ENCODE assay signal across 19 cellular contexts in genomic region chr1:67608661-67609571, GRCh38.
DNase-seq lines count a peak whose midpoint lies in the region; ATAC-seq and TF ChIP-seq lines count a peak whose summit lies in the region.
"Had no signal": no experiment of that assay in that cellular context is flagged by ENCODE, and none has a peak within 500 bp of the region (broad histone marks: within the 10 kb centered on the region; RNA-seq: fewer than 3 reads in every experiment).

No MANE protein-coding gene starts in this region.

- no peaks in the 10 kb centered on the region; the same call in 1 of the 2 replicates for H3K4me1 ChIP-seq in BE2C
- H3K4me1 ChIP-seq in right cardiac atrium (ENCODE audit: control insufficient read depth, insufficient read depth, low read length), result peaks cover 5% of the 10 kb centered on the region
- H3K4me1 ChIP-seq: right lobe of liver had no signal

- no peak overlapping the region for H3K4me3 ChIP-seq in BE2C (ENCODE audit: low read depth, low read length)
- H3K4me3 ChIP-seq in foreskin fibroblast (ENCODE audit: low read depth in 1 of 2, low read length in 2 of 2), result no peak overlapping the region
- no peak overlapping the region for H3K4me3 ChIP-seq in right cardiac atrium (ENCODE audit: low read length)
- H3K4me3 ChIP-seq: ascending aorta, right lobe of liver had no signal

- DNase-seq in BE2C (peak; percentile 46), NCI-H69 (lab: John Stamatoyannopoulos, UW) (peak; percentile 6), foreskin fibroblast (peak; percentile 48 to 73), DMS79 (lab: John Stamatoyannopoulos, UW) (no peak), C1 segment of cervical spinal cord (lab: John Stamatoyannopoulos, UW) (no peak), right cardiac atrium (no peak)
- no peak for DNase-seq in activated naive CD8-positive, alpha-beta T cell treated with anti-CD3 and anti-CD28 coated beads for 36 hours
- DNase-seq: activated naive CD4-positive, alpha-beta T cell treated with anti-CD3 and anti-CD28 coated beads for 36 hours; CD4-positive, CD25-positive, alpha-beta regulatory T cell; effector CD4-positive, alpha-beta T cell; Karpas-422; NCI-H1092 treated with DMSO at 0.1 percent for 48 hours; NCI-H510A; right lobe of liver had no signal

- no peak overlapping the region for H3K4me3 Mint-ChIP-seq in activated naive CD8-positive, alpha-beta T cell treated with anti-CD3 and anti-CD28 coated beads for 36 hours
- H3K4me3 Mint-ChIP-seq: activated naive CD4-positive, alpha-beta T cell treated with anti-CD3 and anti-CD28 coated beads for 36 hours; CD4-positive, CD25-positive, alpha-beta regulatory T cell had no signal

- H3K27me3 Mint-ChIP-seq in activated naive CD8-positive, alpha-beta T cell treated with anti-CD3 and anti-CD28 coated beads for 36 hours, result no peaks in the 10 kb centered on the region

- H3K4me1 Mint-ChIP-seq in activated naive CD8-positive, alpha-beta T cell treated with anti-CD3 and anti-CD28 coated beads for 36 hours, result peaks cover 5% of the 10 kb centered on the region

- no peaks in the 10 kb centered on the region for H3K9me3 ChIP-seq in BE2C
- H3K9me3 ChIP-seq in right cardiac atrium (ENCODE audit: control insufficient read depth, low read length), result no peaks in the 10 kb centered on the region
- H3K9me3 ChIP-seq: ascending aorta, right lobe of liver had no signal

- no peak overlapping the region for H3K27ac Mint-ChIP-seq in activated naive CD8-positive, alpha-beta T cell treated with anti-CD3 and anti-CD28 coated beads for 36 hours
- H3K27ac Mint-ChIP-seq: activated naive CD4-positive, alpha-beta T cell treated with anti-CD3 and anti-CD28 coated beads for 36 hours; CD4-positive, CD25-positive, alpha-beta regulatory T cell had no signal

- H3K9me3 Mint-ChIP-seq in activated naive CD8-positive, alpha-beta T cell treated with anti-CD3 and anti-CD28 coated beads for 36 hours, result no peaks in the 10 kb centered on the region
- H3K9me3 Mint-ChIP-seq: activated naive CD4-positive, alpha-beta T cell treated with anti-CD3 and anti-CD28 coated beads for 36 hours had no signal

- intact Hi-C loops in right cardiac atrium (cut with DNase I), result no loop called here

- no peak for TF ChIP-seq CTCF in BE2C (IDR thresholded peaks at IDR 0.05; ENCODE audit: low read depth, low read length)
- no peak for TF ChIP-seq CTCF in foreskin fibroblast (IDR thresholded peaks at IDR 0.05; ENCODE audit: low read depth, low read length)

- peak; percentile 8 for ATAC-seq in GM21515 (IDR thresholded peaks at IDR 0.05; ENCODE audit: unreplicated experiment)
- no peak for ATAC-seq in right cardiac atrium
- ATAC-seq: esophagus mucosa, right lobe of liver, Right ventricle myocardium inferior had no signal

- H3K36me3 Mint-ChIP-seq in activated naive CD8-positive, alpha-beta T cell treated with anti-CD3 and anti-CD28 coated beads for 36 hours, result no peaks in the 10 kb centered on the region
- H3K36me3 Mint-ChIP-seq: CD4-positive, CD25-positive, alpha-beta regulatory T cell had no signal

- H3K27me3 ChIP-seq in BE2C (no peaks in the 10 kb centered on the region), right cardiac atrium (ENCODE audit: control insufficient read depth, insufficient read depth) (no peaks in the 10 kb centered on the region)
- H3K27me3 ChIP-seq: ascending aorta, right lobe of liver had no signal

- 78% methylated on average over 11 of the region's 11 CpGs for WGBS in right cardiac atrium

- no peak overlapping the region for H3K27ac ChIP-seq in right cardiac atrium (ENCODE audit: low read length)
- H3K27ac ChIP-seq: ascending aorta, right lobe of liver, VCaP had no signal

- no peaks in the 10 kb centered on the region for H3K36me3 ChIP-seq in BE2C
- H3K36me3 ChIP-seq: ascending aorta, right lobe of liver had no signal

Comparison
In these comparisons a context has a peak if more than half of its experiments do, and no peak if none do; other contexts are left out.
1. DNase-seq: peak in BE2C (single experiment), NCI-H69 (single experiment) and foreskin fibroblast (2 of 2); none in DMS79 (single experiment), C1 segment of cervical spinal cord (0 of 14), activated naive CD8-positive, alpha-beta T cell treated with anti-CD3 and anti-CD28 coated beads for 36 hours (single experiment) and right cardiac atrium (0 of 3).